10 cellular contexts compared by ENCODE assay signal in the genomic region with DNA sequence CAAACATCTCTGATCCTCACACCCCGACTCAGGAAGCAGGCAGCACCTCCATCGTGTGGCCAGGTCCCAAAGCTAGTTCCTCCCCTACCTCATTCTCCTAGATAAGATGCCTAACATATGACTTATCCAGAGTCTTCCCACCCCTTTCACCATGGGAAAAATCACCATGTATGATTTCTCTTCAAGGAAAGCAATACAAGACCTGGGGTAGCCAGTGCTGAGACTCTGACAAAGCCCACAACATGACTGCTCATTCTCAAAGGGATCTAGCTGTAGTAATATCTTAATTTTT. TPM values are rescaled to one million over a fixed set of nuclear protein-coding genes. Genes with fewer than 3 reads are reported as not detected.
DNase-seq lines count a peak whose midpoint lies in the region; ATAC-seq, FAIRE-seq and TF ChIP-seq lines count a peak whose summit lies in the region.
"Had no signal": no experiment of that assay in that cellular context is flagged by ENCODE, and none has a peak within 500 bp of the region (broad histone marks: within the 10 kb centered on the region; RNA-seq: fewer than 3 reads in every experiment).

No MANE protein-coding gene starts in this region.

- DNase-seq in HTR-8/SVneo (ENCODE audit: insufficient read length, low spot score) (no peak), mammary epithelial cell (no peak), putamen (ENCODE audit: low spot score) (no peak), NCI-H526 treated with DMSO at 0.1 percent for 48 hours (lab: John Stamatoyannopoulos, UW) (no peak), NCI-H82 treated with DMSO at 0.1 percent for 48 hours (lab: John Stamatoyannopoulos, UW; ENCODE audit: unreplicated experiment) (no peak)

- H3K27ac ChIP-seq in BLaER1 treated with 17β-estradiol and CSF1 and Interleukin-3, amounts not matched to agents 10 nM and 100 nM = no peak overlapping the region
- H3K27ac ChIP-seq in mammary epithelial cell (ENCODE audit: insufficient read depth, low read depth, low read length) = no peak overlapping the region
- H3K27ac ChIP-seq: foreskin keratinocyte had no signal

- intact Hi-C loops in mammary epithelial cell (cut with micrococcal nuclease) = loop anchor here (1.0 kb wide), 1 partner anchor 43 kb away; no protein-coding TSS in a partner anchor

- H3K27me3 ChIP-seq in BLaER1 treated with 17β-estradiol and CSF1 and Interleukin-3, amounts not matched to agents 10 nM and 100 nM = no peaks in the 10 kb centered on the region
- H3K27me3 ChIP-seq in mammary epithelial cell (ENCODE audit: insufficient read depth, low read length) = no peaks in the 10 kb centered on the region
- H3K27me3 ChIP-seq: foreskin keratinocyte had no signal

- peaks cover 8% of the 10 kb centered on the region for H3K27me3 Mint-ChIP-seq in nephron (ENCODE audit: low read depth)

- peak; percentile 23 for FAIRE-seq in HTR-8/SVneo (lab: Jason Lieb, UNC)
- FAIRE-seq: urothelium cell line had no signal

- peaks cover 66% of the 10 kb centered on the region for H3K79me2 ChIP-seq in mammary epithelial cell (ENCODE audit: insufficient read depth, low read length)

- no TSS peak for BruUV-seq in mammary epithelial cell (replicated peaks; lab: Mats Ljungman, UMichigan)

- peak overlapping the region; percentile 24 to 72 (median 51); a peak in 18 of 22 replicates for H3K4me2 ChIP-seq in BLaER1 treated with 17β-estradiol and CSF1 and Interleukin-3, amounts not matched to agents 10 nM and 100 nM
- no peak overlapping the region for H3K4me2 ChIP-seq in mammary epithelial cell (ENCODE audit: insufficient read depth, low read depth, low read length)

- dilution Hi-C loops in mammary epithelial cell (cut with HindIII; ENCODE audit: low sequenced_read_pairs) = no loop called here

- no peaks in the 10 kb centered on the region for H3K9me3 ChIP-seq in BLaER1 treated with 17β-estradiol and CSF1 and Interleukin-3, amounts not matched to agents 10 nM and 100 nM (replicated peaks in 1 of 11)
- H3K9me3 ChIP-seq in mammary epithelial cell (replicated peaks; ENCODE audit: insufficient read depth, low read length) = no peaks in the 10 kb centered on the region

- no peak for TF ChIP-seq CTCF in mammary epithelial cell (conservative IDR thresholded peaks at IDR 0.05 in 1 of 2, IDR thresholded peaks at IDR 0.05 in 1 of 2; ENCODE audit: extremely low read depth in 1 of 2, insufficient read depth in 1 of 2, low read depth in 1 of 2, low read length in 2 of 2)
- TF ChIP-seq CTCF in nephron (IDR thresholded peaks at IDR 0.05; ENCODE audit: unreplicated experiment in 3 of 3) = no peak

- CTCF ChIA-PET in mammary epithelial cell (lab: Charles Lee; ENCODE audit: low non-redundant PET) = interaction anchor here (0.5 to 1.6 kb wide), 4 partner anchors 43 to 811 kb away, joined by 3 to 10 read pairs (median 6); no protein-coding TSS in a partner anchor

- H4K20me1 ChIP-seq in BLaER1 treated with 17β-estradiol and CSF1 and Interleukin-3, amounts not matched to agents 10 nM and 100 nM = no peaks in the 10 kb centered on the region
- no peaks in the 10 kb centered on the region for H4K20me1 ChIP-seq in mammary epithelial cell (ENCODE audit: insufficient read depth, low read length)

- peak overlapping the region; percentile 69 to 81 (median 77) for H3K4me3 Mint-ChIP-seq in nephron

- H2AFZ ChIP-seq in mammary epithelial cell (ENCODE audit: low read depth, low read length) = peak overlapping the region; percentile 87

- no peak for ATAC-seq in GM18511 (IDR thresholded peaks at IDR 0.05; ENCODE audit: unreplicated experiment)

- in situ Hi-C loops in mammary epithelial cell (cut with MboI; ENCODE audit: low sequenced_read_pairs in 2 of 2) = no loop called here

- H3K4me3 ChIP-seq in BLaER1 treated with 17β-estradiol and CSF1 and Interleukin-3, amounts not matched to agents 10 nM and 100 nM = no peak overlapping the region
- no peak overlapping the region for H3K4me3 ChIP-seq in mammary epithelial cell (replicated peaks in 1 of 3; ENCODE audit: insufficient read depth in 1 of 3, low read depth in 2 of 3, low read length in 3 of 3)

- H3K4me1 Mint-ChIP-seq in nephron = peaks cover 10% of the 10 kb centered on the region

- H3K9ac ChIP-seq in BLaER1 treated with 17β-estradiol and CSF1 and Interleukin-3, amounts not matched to agents 10 nM and 100 nM = no peak overlapping the region
- no peak overlapping the region for H3K9ac ChIP-seq in mammary epithelial cell (ENCODE audit: insufficient read depth, low read length)

- 71% methylated on average over 1 of the region's 2 CpGs for WGBS in mammary epithelial cell (ENCODE audit: low coverage, missing lambda C conversion rate)

- no peaks in the 10 kb centered on the region for H3K36me3 ChIP-seq in BLaER1 treated with 17β-estradiol and CSF1 and Interleukin-3, amounts not matched to agents 10 nM and 100 nM
- H3K36me3 ChIP-seq in mammary epithelial cell (ENCODE audit: insufficient read depth, low read length) = no peaks in the 10 kb centered on the region

- no peaks in the 10 kb centered on the region for H3K36me3 Mint-ChIP-seq in nephron (ENCODE audit: low read depth)

- peaks cover 22 to 35% (median 30%) of the 10 kb centered on the region in 10 experiments for H3K4me1 ChIP-seq in BLaER1 treated with 17β-estradiol and CSF1 and Interleukin-3, amounts not matched to agents 10 nM and 100 nM
- peaks cover 28% of the 10 kb centered on the region for H3K4me1 ChIP-seq in mammary epithelial cell (ENCODE audit: insufficient read depth, low read length)

- no peaks in the 10 kb centered on the region for H3K9me3 Mint-ChIP-seq in nephron

- H3K27ac Mint-ChIP-seq in nephron = peak overlapping the region in 1 of 3 experiments; percentile 37

RNA-seq across cellular contexts. Expression of gene CMTM4, which starts 45.1 kb away (rescaled TPM):
- total RNA-seq in mammary epithelial cell = 10 to 100 TPM; 24.0 to 81.7 TPM
- 17.0 TPM for polyA plus RNA-seq in mammary epithelial cell
- polyA minus RNA-seq in mammary epithelial cell = 61.0 TPM

RNA-seq across cellular contexts. Expression of gene CMTM3, which starts 46.9 kb away (rescaled TPM):
- total RNA-seq in mammary epithelial cell = 10 to 100 TPM; 18.8 to 40.7 TPM
- polyA plus RNA-seq in mammary epithelial cell = 23.8 TPM
- 20.4 TPM for polyA minus RNA-seq in mammary epithelial cell
